ENCODE assay signal across 8 cellular contexts in the genomic region with DNA sequence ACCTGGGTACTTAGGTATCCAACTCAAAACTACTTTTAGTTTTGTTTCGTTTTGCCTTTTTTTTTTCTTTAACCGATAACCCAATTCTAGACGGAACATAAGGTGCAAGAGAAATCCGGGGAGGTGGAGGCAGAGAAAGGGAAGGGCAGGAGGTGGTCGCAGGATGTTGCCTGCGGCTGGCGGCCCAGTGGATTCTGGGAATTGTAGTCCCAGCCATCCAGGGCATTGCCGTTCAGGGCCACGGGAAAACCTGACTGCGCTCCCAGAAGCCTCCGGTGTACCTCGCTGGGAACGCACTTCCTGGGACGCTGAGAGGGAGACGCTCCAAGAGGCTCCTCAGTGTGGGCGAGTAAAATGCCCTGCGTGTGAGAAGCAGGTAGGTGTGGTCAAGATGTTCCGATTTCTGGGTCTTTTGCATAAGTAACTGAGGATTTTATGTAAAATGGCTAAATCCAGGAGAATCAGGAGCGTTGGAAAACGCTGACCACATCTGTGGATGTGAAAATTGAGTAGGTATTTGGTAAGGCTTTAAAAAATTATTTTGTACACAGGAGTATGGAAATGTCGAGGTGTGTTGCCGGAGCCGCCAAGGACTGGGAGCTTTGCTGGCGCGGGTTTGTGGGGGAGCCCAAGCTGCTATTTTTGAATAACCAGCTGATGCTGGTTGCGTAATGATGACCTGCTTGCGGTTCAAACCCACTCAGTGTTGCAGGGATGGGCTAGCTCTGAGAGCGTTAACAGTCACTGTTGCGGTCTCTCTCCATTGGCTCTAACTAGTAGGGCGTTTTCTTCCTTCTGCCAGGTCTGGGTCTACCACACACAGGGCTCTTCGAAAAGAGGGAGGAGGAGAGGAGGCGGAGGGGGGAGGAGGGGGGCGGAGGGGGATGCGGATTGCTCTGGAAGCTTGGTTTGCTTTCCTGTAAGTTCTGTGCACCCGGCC.
DNase-seq lines count a peak whose midpoint lies in the region; ATAC-seq and TF ChIP-seq lines count a peak whose summit lies in the region.

A gene (plus strand): TSS at position 288 of the 940 bp plus-strand sequence. CDS start 9,216 bp downstream, outside the sequence.

- peak; percentile 53 for TF ChIP-seq POLR2A in GM19099 (IDR thresholded peaks at IDR 0.05; ENCODE audit: extremely low read depth, insufficient read length, low read depth)

- H3K4me3 ChIP-seq in choroid plexus epithelial cell (ENCODE audit: low read depth, low read length), result peak within 1 kb of the TSS; percentile 86

- no peak for TF ChIP-seq CTCF in choroid plexus epithelial cell (conservative IDR thresholded peaks at IDR 0.05; ENCODE audit: low read depth, low read length)

- peak; percentile 97 for ATAC-seq in HG03378 (IDR thresholded peaks at IDR 0.05; ENCODE audit: unreplicated experiment)

- DNase-seq in Ammon's horn (ENCODE audit: low spot score), result peak; percentile 88
- DNase-seq in NCI-H446 treated with DMSO at 0.1 percent for 48 hours (lab: John Stamatoyannopoulos, UW), result peak; percentile 79
- peak; percentile 39 for DNase-seq in activated CD4-positive, alpha-beta T cell treated with anti-CD3 and anti-CD28 coated beads for 24 hours (ENCODE audit: low read depth in 2 of 2)
- DNase-seq in choroid plexus epithelial cell (ENCODE audit: low read depth), result peak; percentile 99
- peak; percentile 95 for DNase-seq in kidney glomerular epithelial cell (lab: John Stamatoyannopoulos, UW)
- peak; percentile 12 to 26 for DNase-seq in stimulated activated CD4-positive, alpha-beta T cell treated with anti-CD3 and anti-CD28 coated beads, Interleukin-1b, Interleukin-23, amount 100 ng/mL, for 1 hour (ENCODE audit: low read depth in 2 of 2)

Comparison
In these comparisons a context has a peak if more than half of its experiments do, and no peak if none do; other contexts are left out.
1. Peak in every context shown above with its lines: DNase-seq, ATAC-seq and H3K4me3 ChIP-seq.
2. DNase-seq: peak in every context shown above with its lines; median percentile 99 in choroid plexus epithelial cell; 95 in kidney glomerular epithelial cell; 88 in Ammon's horn; 79 in NCI-H446 treated with DMSO at 0.1 percent for 48 hours; 39 in activated CD4-positive, alpha-beta T cell treated with anti-CD3 and anti-CD28 coated beads for 24 hours; 19 in stimulated activated CD4-positive, alpha-beta T cell treated with anti-CD3 and anti-CD28 coated beads, Interleukin-1b, Interleukin-23, amount 100 ng/mL, for 1 hour.